9 cellular contexts compared by ENCODE assay signal in genomic region chr4:37803348-37803973, GRCh38. TPM values are rescaled to one million over a fixed set of nuclear protein-coding genes. Genes with fewer than 3 reads are reported as not detected.
DNase-seq lines count a peak whose midpoint lies in the region; ATAC-seq and TF ChIP-seq lines count a peak whose summit lies in the region.
"Had no signal": no experiment of that assay in that cellular context is flagged by ENCODE, and none has a peak within 500 bp of the region (broad histone marks: within the 10 kb centered on the region; RNA-seq: fewer than 3 reads in every experiment).

No MANE protein-coding gene starts in this region.

- peak; percentile 58 for TF ChIP-seq CTCF in AG04450 (IDR thresholded peaks at IDR 0.05; ENCODE audit: low read depth, low read length)
- peak; percentile 55 for TF ChIP-seq CTCF in GM13977 (IDR thresholded peaks at IDR 0.05; ENCODE audit: extremely low read depth, insufficient read depth, missing control alignments)

- CTCF ChIA-PET in AG04450 (lab: Charles Lee), result interaction anchor here (0.7 to 5.1 kb wide), 14 partner anchors 9 to 233 kb away, joined by 3 to 85 read pairs (median 4); partner anchors contain the start of gene PGM2

- ATAC-seq in GM18858 (IDR thresholded peaks at IDR 0.05; ENCODE audit: unreplicated experiment), result no peak

- POLR2A ChIA-PET in AG04450 (lab: Yijun Ruan, JAX), result no interaction called here

- peaks cover 6% of the 10 kb centered on the region for H3K27me3 ChIP-seq in AG04450 (ENCODE audit: control insufficient read depth, insufficient read depth, low read length)

- no peak overlapping the region for H3K4me3 ChIP-seq in AG04450 (ENCODE audit: low read depth, low read length)

- H3K9me3 ChIP-seq in AG04450 (ENCODE audit: control insufficient read depth, insufficient read depth, low read length), result no peaks in the 10 kb centered on the region

- DNase-seq in AG04450 (ENCODE audit: low read depth, low spot score) (no peak), GM13977 (ENCODE audit: low spot score) (peak; percentile 41), NCI-H69 (lab: John Stamatoyannopoulos, UW) (peak; percentile 63), cerebellar cortex (ENCODE audit: low spot score) (peak; percentile 74), medulla oblongata (ENCODE audit: extremely low spot score) (peak; percentile 74), middle frontal gyrus (ENCODE audit: extremely low spot score, low spot score) (no peak), retina (no peak)
- DNase-seq: activated naive CD8-positive, alpha-beta T cell treated with anti-CD3 and anti-CD28 coated beads, Interleukin-2, amount 10 ng/mL, durations not matched to agents 7 days and 5 days had no signal

- H3K27ac ChIP-seq in AG04450 (ENCODE audit: low read depth, low read length), result no peak overlapping the region

- in situ Hi-C loops in GM13977 (cut with MboI; ENCODE audit: low pct_unique_long_range_greater_than_20kb, low sequenced_read_pairs, unreplicated experiment), result loop anchor here (5.0 to 25.0 kb wide), 2 partner anchors 234 to 934 kb away; no protein-coding TSS in a partner anchor

RNA-seq across cellular contexts. Expression of gene PGM2, which starts 23.0 kb away (rescaled TPM):
- 17.6 and 24.1 TPM in 2 replicates for polyA plus RNA-seq in AG04450 (2011; rRNA removed)
- polyA minus RNA-seq in AG04450 (2011; rRNA and poly(A)+ RNA removed), result 12.7 and 16.3 TPM in 2 replicates

Comparison
In these comparisons a context has a peak if more than half of its experiments do, and no peak if none do; other contexts are left out.
1. DNase-seq: peak in GM13977 (single experiment), NCI-H69 (single experiment), cerebellar cortex (single experiment) and medulla oblongata (single experiment); none in AG04450 (single experiment), middle frontal gyrus (single experiment) and retina (single experiment).